In genomic region chr11:111775024-111775710, GRCh38 we compare ENCODE assay signal across 1 cellular context.
TF ChIP-seq lines count a peak whose summit lies in the region.

No MANE protein-coding gene starts in this region.

TF ChIP-seq in HepG2, 621 proteins besides CTCF, POLR2A, EP300 and RAD21:
- TF ChIP-seq ZNF775 (CRISPR knock-in tag; IDR thresholded peaks at IDR 0.05; ENCODE audit: borderline replicate concordance) (no peak), ZNF772 (CRISPR knock-in tag; IDR thresholded peaks at IDR 0.05) (no peak), ZNF121 (CRISPR knock-in tag; IDR thresholded peaks at IDR 0.05) (peak; percentile 52; the same call in 1 of the 2 replicates), CEBPG (CRISPR knock-in tag; IDR thresholded peaks at IDR 0.05) (no peak), MNT (IDR thresholded peaks at IDR 0.05) (no peak)
